1 cellular context compared by ENCODE assay signal in the genomic region with DNA sequence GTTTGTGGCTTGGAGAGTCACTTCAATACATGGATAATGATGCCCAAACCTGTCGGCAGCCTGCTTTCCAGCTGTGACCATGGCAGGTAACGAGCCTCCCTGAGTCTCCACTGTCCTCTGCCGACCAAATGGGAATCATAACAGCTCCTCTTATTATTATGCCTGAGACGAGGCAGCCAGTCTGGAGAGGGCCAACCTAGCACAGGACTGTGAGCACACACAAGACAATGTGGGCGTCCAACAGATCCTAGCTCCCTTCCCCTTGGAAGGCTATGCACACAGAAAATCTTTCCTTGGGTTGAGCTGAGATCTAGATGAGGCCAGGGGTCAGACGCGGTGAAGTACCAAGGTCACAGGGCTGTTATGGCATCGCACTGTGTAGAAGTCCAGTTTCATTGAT.
TF ChIP-seq lines count a peak whose summit lies in the region.

No MANE protein-coding gene starts in this region.

TF ChIP-seq in HepG2, 621 proteins besides CTCF, POLR2A, EP300 and RAD21 (continues in another document):
- TF ChIP-seq, protein P1, sequence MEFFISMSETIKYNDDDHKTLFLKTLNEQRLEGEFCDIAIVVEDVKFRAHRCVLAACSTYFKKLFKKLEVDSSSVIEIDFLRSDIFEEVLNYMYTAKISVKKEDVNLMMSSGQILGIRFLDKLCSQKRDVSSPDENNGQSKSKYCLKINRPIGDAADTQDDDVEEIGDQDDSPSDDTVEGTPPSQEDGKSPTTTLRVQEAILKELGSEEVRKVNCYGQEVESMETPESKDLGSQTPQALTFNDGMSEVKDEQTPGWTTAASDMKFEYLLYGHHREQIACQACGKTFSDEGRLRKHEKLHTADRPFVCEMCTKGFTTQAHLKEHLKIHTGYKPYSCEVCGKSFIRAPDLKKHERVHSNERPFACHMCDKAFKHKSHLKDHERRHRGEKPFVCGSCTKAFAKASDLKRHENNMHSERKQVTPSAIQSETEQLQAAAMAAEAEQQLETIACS (CRISPR knock-in tag; IDR thresholded peaks at IDR 0.05) = no peak
- TF ChIP-seq AHR (CRISPR knock-in tag; IDR thresholded peaks at IDR 0.05) = no peak
- 0 out of 2 replicates have a peak, but pooled peaks have one; percentile 41 for TF ChIP-seq ZNF816 (CRISPR knock-in tag; IDR thresholded peaks at IDR 0.05; ENCODE audit: borderline replicate concordance)
- no peak for TF ChIP-seq MAFK (conservative IDR thresholded peaks at IDR 0.05 in 1 of 2, IDR thresholded peaks at IDR 0.05 in 1 of 2; ENCODE audit: low read length in 2 of 2)
- TF ChIP-seq, protein P2, sequence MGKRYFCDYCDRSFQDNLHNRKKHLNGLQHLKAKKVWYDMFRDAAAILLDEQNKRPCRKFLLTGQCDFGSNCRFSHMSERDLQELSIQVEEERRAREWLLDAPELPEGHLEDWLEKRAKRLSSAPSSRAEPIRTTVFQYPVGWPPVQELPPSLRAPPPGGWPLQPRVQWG (CRISPR knock-in tag; IDR thresholded peaks at IDR 0.05; ENCODE audit: borderline replicate concordance, low read depth) = no peak
- no peak for TF ChIP-seq ETV6 (CRISPR knock-in tag; conservative IDR thresholded peaks at IDR 0.05)
- 0 out of 2 replicates have a peak, but pooled peaks have one; percentile 20 for TF ChIP-seq TSC22D2 (CRISPR knock-in tag; IDR thresholded peaks at IDR 0.05; ENCODE audit: borderline replicate concordance)
- TF ChIP-seq SALL1 (CRISPR knock-in tag; IDR thresholded peaks at IDR 0.05) = 0 out of 2 replicates have a peak, but pooled peaks have one; percentile 6
- 0 out of 2 replicates have a peak, but pooled peaks have one; percentile 48 for TF ChIP-seq ZNF670 (CRISPR knock-in tag; IDR thresholded peaks at IDR 0.05; ENCODE audit: borderline replicate concordance)
- TF ChIP-seq NR2F1 (CRISPR knock-in tag; IDR thresholded peaks at IDR 0.05) = 0 out of 4 replicates have a peak, but pooled peaks of 1 of the 2 experiments have one; percentile 7
- no peak for TF ChIP-seq CHD4 (IDR thresholded peaks at IDR 0.05; ENCODE audit: borderline replicate concordance, low read length)
- TF ChIP-seq, protein P3, sequence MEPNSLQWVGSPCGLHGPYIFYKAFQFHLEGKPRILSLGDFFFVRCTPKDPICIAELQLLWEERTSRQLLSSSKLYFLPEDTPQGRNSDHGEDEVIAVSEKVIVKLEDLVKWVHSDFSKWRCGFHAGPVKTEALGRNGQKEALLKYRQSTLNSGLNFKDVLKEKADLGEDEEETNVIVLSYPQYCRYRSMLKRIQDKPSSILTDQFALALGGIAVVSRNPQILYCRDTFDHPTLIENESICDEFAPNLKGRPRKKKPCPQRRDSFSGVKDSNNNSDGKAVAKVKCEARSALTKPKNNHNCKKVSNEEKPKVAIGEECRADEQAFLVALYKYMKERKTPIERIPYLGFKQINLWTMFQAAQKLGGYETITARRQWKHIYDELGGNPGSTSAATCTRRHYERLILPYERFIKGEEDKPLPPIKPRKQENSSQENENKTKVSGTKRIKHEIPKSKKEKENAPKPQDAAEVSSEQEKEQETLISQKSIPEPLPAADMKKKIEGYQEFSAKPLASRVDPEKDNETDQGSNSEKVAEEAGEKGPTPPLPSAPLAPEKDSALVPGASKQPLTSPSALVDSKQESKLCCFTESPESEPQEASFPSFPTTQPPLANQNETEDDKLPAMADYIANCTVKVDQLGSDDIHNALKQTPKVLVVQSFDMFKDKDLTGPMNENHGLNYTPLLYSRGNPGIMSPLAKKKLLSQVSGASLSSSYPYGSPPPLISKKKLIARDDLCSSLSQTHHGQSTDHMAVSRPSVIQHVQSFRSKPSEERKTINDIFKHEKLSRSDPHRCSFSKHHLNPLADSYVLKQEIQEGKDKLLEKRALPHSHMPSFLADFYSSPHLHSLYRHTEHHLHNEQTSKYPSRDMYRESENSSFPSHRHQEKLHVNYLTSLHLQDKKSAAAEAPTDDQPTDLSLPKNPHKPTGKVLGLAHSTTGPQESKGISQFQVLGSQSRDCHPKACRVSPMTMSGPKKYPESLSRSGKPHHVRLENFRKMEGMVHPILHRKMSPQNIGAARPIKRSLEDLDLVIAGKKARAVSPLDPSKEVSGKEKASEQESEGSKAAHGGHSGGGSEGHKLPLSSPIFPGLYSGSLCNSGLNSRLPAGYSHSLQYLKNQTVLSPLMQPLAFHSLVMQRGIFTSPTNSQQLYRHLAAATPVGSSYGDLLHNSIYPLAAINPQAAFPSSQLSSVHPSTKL (CRISPR knock-in tag; IDR thresholded peaks at IDR 0.05) = 0 out of 2 replicates have a peak, but pooled peaks have one; percentile 12
- TF ChIP-seq, protein P4, sequence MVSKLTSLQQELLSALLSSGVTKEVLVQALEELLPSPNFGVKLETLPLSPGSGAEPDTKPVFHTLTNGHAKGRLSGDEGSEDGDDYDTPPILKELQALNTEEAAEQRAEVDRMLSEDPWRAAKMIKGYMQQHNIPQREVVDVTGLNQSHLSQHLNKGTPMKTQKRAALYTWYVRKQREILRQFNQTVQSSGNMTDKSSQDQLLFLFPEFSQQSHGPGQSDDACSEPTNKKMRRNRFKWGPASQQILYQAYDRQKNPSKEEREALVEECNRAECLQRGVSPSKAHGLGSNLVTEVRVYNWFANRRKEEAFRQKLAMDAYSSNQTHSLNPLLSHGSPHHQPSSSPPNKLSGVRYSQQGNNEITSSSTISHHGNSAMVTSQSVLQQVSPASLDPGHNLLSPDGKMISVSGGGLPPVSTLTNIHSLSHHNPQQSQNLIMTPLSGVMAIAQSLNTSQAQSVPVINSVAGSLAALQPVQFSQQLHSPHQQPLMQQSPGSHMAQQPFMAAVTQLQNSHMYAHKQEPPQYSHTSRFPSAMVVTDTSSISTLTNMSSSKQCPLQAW (CRISPR knock-in tag; IDR thresholded peaks at IDR 0.05) = no peak
- no peak for TF ChIP-seq NKX3-1 (CRISPR knock-in tag; IDR thresholded peaks at IDR 0.05)
- 0 out of 2 replicates have a peak, but pooled peaks have one; percentile 69 for TF ChIP-seq EZH2 (conservative IDR thresholded peaks at IDR 0.05; ENCODE audit: low read depth, low read length)
- no peak for TF ChIP-seq ARNTL (CRISPR knock-in tag; IDR thresholded peaks at IDR 0.05)
- TF ChIP-seq NBN (conservative IDR thresholded peaks at IDR 0.05) = no peak
- TF ChIP-seq, protein P5, sequence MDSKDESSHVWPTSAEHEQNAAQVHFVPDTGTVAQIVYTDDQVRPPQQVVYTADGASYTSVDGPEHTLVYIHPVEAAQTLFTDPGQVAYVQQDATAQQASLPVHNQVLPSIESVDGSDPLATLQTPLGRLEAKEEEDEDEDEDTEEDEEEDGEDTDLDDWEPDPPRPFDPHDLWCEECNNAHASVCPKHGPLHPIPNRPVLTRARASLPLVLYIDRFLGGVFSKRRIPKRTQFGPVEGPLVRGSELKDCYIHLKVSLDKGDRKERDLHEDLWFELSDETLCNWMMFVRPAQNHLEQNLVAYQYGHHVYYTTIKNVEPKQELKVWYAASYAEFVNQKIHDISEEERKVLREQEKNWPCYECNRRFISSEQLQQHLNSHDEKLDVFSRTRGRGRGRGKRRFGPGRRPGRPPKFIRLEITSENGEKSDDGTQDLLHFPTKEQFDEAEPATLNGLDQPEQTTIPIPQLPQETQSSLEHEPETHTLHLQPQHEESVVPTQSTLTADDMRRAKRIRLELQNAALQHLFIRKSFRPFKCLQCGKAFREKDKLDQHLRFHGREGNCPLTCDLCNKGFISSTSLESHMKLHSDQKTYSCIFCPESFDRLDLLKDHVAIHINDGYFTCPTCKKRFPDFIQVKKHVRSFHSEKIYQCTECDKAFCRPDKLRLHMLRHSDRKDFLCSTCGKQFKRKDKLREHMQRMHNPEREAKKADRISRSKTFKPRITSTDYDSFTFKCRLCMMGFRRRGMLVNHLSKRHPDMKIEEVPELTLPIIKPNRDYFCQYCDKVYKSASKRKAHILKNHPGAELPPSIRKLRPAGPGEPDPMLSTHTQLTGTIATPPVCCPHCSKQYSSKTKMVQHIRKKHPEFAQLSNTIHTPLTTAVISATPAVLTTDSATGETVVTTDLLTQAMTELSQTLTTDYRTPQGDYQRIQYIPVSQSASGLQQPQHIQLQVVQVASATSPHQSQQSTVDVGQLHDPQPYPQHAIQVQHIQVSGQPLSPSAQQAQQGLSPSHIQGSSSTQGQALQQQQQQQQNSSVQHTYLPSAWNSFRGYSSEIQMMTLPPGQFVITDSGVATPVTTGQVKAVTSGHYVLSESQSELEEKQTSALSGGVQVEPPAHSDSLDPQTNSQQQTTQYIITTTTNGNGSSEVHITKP (CRISPR knock-in tag; IDR thresholded peaks at IDR 0.05; ENCODE audit: low read depth) = no peak
- TF ChIP-seq SMC3 (IDR thresholded peaks at IDR 0.05; ENCODE audit: low read length) = peak; percentile 4; the same call in 1 of the 2 replicates
- TF ChIP-seq TBX2 (CRISPR knock-in tag; IDR thresholded peaks at IDR 0.05; ENCODE audit: borderline replicate concordance) = no peak
- TF ChIP-seq HDAC1 (CRISPR knock-in tag; IDR thresholded peaks at IDR 0.05) = peak; percentile 18; the same call in 1 of the 2 replicates
- TF ChIP-seq ZC3H4 (CRISPR knock-in tag; IDR thresholded peaks at IDR 0.05; ENCODE audit: borderline replicate concordance) = no peak
- peak; percentile 16; the same call in 1 of the 2 replicates for TF ChIP-seq RFX1 (IDR thresholded peaks at IDR 0.05)
- TF ChIP-seq RARA (CRISPR knock-in tag; IDR thresholded peaks at IDR 0.05) = peak; percentile 15; the same call in 1 of the 2 replicates
- TF ChIP-seq ZNF121 (CRISPR knock-in tag; IDR thresholded peaks at IDR 0.05) = no peak
- TF ChIP-seq CREM (IDR thresholded peaks at IDR 0.05) = no peak
- TF ChIP-seq CREM (CRISPR knock-in tag; IDR thresholded peaks at IDR 0.05) = no peak
- no peak for TF ChIP-seq EED (CRISPR knock-in tag; IDR thresholded peaks at IDR 0.05)
- TF ChIP-seq ZC3H13 (CRISPR knock-in tag; IDR thresholded peaks at IDR 0.05) = no peak
- TF ChIP-seq, protein P6, sequence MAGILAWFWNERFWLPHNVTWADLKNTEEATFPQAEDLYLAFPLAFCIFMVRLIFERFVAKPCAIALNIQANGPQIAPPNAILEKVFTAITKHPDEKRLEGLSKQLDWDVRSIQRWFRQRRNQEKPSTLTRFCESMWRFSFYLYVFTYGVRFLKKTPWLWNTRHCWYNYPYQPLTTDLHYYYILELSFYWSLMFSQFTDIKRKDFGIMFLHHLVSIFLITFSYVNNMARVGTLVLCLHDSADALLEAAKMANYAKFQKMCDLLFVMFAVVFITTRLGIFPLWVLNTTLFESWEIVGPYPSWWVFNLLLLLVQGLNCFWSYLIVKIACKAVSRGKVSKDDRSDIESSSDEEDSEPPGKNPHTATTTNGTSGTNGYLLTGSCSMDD (CRISPR knock-in tag; IDR thresholded peaks at IDR 0.05) = no peak
- no peak for TF ChIP-seq ZNF101 (CRISPR knock-in tag; IDR thresholded peaks at IDR 0.05; ENCODE audit: borderline replicate concordance, low read depth)
- no peak for TF ChIP-seq ZMYM2 (CRISPR knock-in tag; IDR thresholded peaks at IDR 0.05)
- TF ChIP-seq ZNF782 (CRISPR knock-in tag; IDR thresholded peaks at IDR 0.05; ENCODE audit: borderline replicate concordance) = no peak
- TF ChIP-seq XRCC5 (optimal IDR thresholded peaks at IDR 0.05; ENCODE audit: low read length) = peak; percentile 47
- no peak for TF ChIP-seq KLF9 (CRISPR knock-in tag; IDR thresholded peaks at IDR 0.05; ENCODE audit: low read depth)
- TF ChIP-seq, protein P7, sequence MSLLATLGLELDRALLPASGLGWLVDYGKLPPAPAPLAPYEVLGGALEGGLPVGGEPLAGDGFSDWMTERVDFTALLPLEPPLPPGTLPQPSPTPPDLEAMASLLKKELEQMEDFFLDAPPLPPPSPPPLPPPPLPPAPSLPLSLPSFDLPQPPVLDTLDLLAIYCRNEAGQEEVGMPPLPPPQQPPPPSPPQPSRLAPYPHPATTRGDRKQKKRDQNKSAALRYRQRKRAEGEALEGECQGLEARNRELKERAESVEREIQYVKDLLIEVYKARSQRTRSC (CRISPR knock-in tag; IDR thresholded peaks at IDR 0.05; ENCODE audit: low read depth) = no peak
- TF ChIP-seq STAG1 (CRISPR knock-in tag; IDR thresholded peaks at IDR 0.05) = peak; percentile 42
- TF ChIP-seq, protein P8, sequence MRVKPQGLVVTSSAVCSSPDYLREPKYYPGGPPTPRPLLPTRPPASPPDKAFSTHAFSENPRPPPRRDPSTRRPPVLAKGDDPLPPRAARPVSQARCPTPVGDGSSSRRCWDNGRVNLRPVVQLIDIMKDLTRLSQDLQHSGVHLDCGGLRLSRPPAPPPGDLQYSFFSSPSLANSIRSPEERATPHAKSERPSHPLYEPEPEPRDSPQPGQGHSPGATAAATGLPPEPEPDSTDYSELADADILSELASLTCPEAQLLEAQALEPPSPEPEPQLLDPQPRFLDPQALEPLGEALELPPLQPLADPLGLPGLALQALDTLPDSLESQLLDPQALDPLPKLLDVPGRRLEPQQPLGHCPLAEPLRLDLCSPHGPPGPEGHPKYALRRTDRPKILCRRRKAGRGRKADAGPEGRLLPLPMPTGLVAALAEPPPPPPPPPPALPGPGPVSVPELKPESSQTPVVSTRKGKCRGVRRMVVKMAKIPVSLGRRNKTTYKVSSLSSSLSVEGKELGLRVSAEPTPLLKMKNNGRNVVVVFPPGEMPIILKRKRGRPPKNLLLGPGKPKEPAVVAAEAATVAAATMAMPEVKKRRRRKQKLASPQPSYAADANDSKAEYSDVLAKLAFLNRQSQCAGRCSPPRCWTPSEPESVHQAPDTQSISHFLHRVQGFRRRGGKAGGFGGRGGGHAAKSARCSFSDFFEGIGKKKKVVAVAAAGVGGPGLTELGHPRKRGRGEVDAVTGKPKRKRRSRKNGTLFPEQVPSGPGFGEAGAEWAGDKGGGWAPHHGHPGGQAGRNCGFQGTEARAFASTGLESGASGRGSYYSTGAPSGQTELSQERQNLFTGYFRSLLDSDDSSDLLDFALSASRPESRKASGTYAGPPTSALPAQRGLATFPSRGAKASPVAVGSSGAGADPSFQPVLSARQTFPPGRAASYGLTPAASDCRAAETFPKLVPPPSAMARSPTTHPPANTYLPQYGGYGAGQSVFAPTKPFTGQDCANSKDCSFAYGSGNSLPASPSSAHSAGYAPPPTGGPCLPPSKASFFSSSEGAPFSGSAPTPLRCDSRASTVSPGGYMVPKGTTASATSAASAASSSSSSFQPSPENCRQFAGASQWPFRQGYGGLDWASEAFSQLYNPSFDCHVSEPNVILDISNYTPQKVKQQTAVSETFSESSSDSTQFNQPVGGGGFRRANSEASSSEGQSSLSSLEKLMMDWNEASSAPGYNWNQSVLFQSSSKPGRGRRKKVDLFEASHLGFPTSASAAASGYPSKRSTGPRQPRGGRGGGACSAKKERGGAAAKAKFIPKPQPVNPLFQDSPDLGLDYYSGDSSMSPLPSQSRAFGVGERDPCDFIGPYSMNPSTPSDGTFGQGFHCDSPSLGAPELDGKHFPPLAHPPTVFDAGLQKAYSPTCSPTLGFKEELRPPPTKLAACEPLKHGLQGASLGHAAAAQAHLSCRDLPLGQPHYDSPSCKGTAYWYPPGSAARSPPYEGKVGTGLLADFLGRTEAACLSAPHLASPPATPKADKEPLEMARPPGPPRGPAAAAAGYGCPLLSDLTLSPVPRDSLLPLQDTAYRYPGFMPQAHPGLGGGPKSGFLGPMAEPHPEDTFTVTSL (CRISPR knock-in tag; IDR thresholded peaks at IDR 0.05; ENCODE audit: borderline replicate concordance) = 0 out of 2 replicates have a peak, but pooled peaks have one; percentile 16
- TF ChIP-seq, protein P9, sequence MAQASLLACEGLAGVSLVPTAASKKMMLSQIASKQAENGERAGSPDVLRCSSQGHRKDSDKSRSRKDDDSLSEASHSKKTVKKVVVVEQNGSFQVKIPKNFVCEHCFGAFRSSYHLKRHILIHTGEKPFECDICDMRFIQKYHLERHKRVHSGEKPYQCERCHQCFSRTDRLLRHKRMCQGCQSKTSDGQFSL (CRISPR knock-in tag; IDR thresholded peaks at IDR 0.05) = no peak
